ENCODE assay signal across 8 cellular contexts in genomic region chr5:1793966-1794895, GRCh38. TPM values are rescaled to one million over a fixed set of nuclear protein-coding genes. Genes with fewer than 3 reads are reported as not detected.
A peak's percentile ranks its signal among the peaks of the same experiment; 100 is the strongest.
DNase-seq lines count a peak whose midpoint lies in the region; ATAC-seq and TF ChIP-seq lines count a peak whose summit lies in the region.

No MANE protein-coding gene starts in this region.

- H3K9me3 ChIP-seq in body of pancreas: no peaks in the 10 kb centered on the region

- peak overlapping the region; percentile 20 for H3K4me3 Mint-ChIP-seq in natural killer cell treated with Interleukin-12 subunit alpha and Interleukin-12 subunit beta and Interleukin-15 and Interleukin-18, amount 100 ng/mL, for 72 hours

- peaks cover 0 to 2% of the 10 kb centered on the region in 2 donors for H3K36me3 ChIP-seq in body of pancreas (replicated peaks in 1 of 2; ENCODE audit: insufficient read depth in 1 of 2, low read depth in 2 of 2)

- DNase-seq in EH (ENCODE audit: low read depth) (peak; percentile 94), LHCN-M2 (ENCODE audit: low read depth) (peak; percentile 92), amniotic epithelial cell (ENCODE audit: low read depth) (peak; percentile 82), body of pancreas (no peak), NCI-H510A treated with DMSO at 0.1 percent for 48 hours (lab: John Stamatoyannopoulos, UW) (no peak)
- DNase-seq in natural killer cell treated with Interleukin-12 subunit alpha and Interleukin-12 subunit beta and Interleukin-15 and Interleukin-18, amount 100 ng/mL, for 72 hours (ENCODE audit: low spot score): peak; percentile 41
- DNase-seq in stimulated activated naive CD4-positive, alpha-beta T cell (lab: John Stamatoyannopoulos, UW): no peak

- peaks cover 18% of the 10 kb centered on the region for H3K4me1 ChIP-seq in body of pancreas

- no peaks in the 10 kb centered on the region for H3K27me3 Mint-ChIP-seq in natural killer cell treated with Interleukin-12 subunit alpha and Interleukin-12 subunit beta and Interleukin-15 and Interleukin-18, amount 100 ng/mL, for 72 hours

- peaks cover 4% of the 10 kb centered on the region for H3K9me3 Mint-ChIP-seq in natural killer cell treated with Interleukin-12 subunit alpha and Interleukin-12 subunit beta and Interleukin-15 and Interleukin-18, amount 100 ng/mL, for 72 hours

- no peak for TF ChIP-seq CTCF in body of pancreas (IDR thresholded peaks at IDR 0.05)

- no peaks in the 10 kb centered on the region for H3K27me3 ChIP-seq in body of pancreas

- intact Hi-C loops in body of pancreas (cut with DNase I): no loop called here

- no peaks in the 10 kb centered on the region for H3K36me3 Mint-ChIP-seq in natural killer cell treated with Interleukin-12 subunit alpha and Interleukin-12 subunit beta and Interleukin-15 and Interleukin-18, amount 100 ng/mL, for 72 hours

- ATAC-seq in natural killer cell treated with Interleukin-12 subunit alpha and Interleukin-12 subunit beta and Interleukin-15 and Interleukin-18, amount 100 ng/mL, for 72 hours: no peak
- ATAC-seq in body of pancreas (no peak), GM18858 (IDR thresholded peaks at IDR 0.05; ENCODE audit: unreplicated experiment) (no peak)

- no peak overlapping the region for H3K27ac ChIP-seq in body of pancreas

- WGBS in body of pancreas, 2 donors: 83 to 91% methylated on average over 27 to 33 of the region's 33 CpGs

- peak overlapping the region; percentile 23 to 93 for H3K27ac Mint-ChIP-seq in natural killer cell treated with Interleukin-12 subunit alpha and Interleukin-12 subunit beta and Interleukin-15 and Interleukin-18, amount 100 ng/mL, for 72 hours

- H3K4me3 ChIP-seq in body of pancreas: no peak overlapping the region

- H3K4me1 Mint-ChIP-seq in natural killer cell treated with Interleukin-12 subunit alpha and Interleukin-12 subunit beta and Interleukin-15 and Interleukin-18, amount 100 ng/mL, for 72 hours (ENCODE audit: low read depth in 2 of 2): peaks cover 24 to 30% of the 10 kb centered on the region in 2 donors

- TF ChIP-seq POLR2A in body of pancreas (IDR thresholded peaks at IDR 0.05): no peak

RNA-seq across cellular contexts. Expression of gene MRPL36, which starts 5.4 kb away (rescaled TPM):
- total RNA-seq in LHCN-M2 (2014; rRNA removed) (51.4 and 66.4 TPM in 2 replicates), body of pancreas (10 to 100 TPM in 1 of 2 donors, 1 to 10 TPM in 1; 4.9 to 16.3 TPM)
- 142 TPM for polyA plus RNA-seq in LHCN-M2 (2012)
- total RNA-seq in natural killer cell treated with Interleukin-12 subunit alpha and Interleukin-12 subunit beta and Interleukin-15 and Interleukin-18, amount 100 ng/mL, for 72 hours: 10 to 100 TPM; 45.3 to 62.7 TPM

RNA-seq across cellular contexts. Expression of gene NDUFS6, which starts 7.0 kb away (rescaled TPM):
- total RNA-seq in LHCN-M2 (2014; rRNA removed) (45.3 and 65.8 TPM in 2 replicates), body of pancreas (10 to 100 TPM; 12.5 to 41.9 TPM)
- 198 TPM for polyA plus RNA-seq in LHCN-M2 (2012)
- 10 to 100 TPM; 25.3 to 35.5 TPM for total RNA-seq in natural killer cell treated with Interleukin-12 subunit alpha and Interleukin-12 subunit beta and Interleukin-15 and Interleukin-18, amount 100 ng/mL, for 72 hours

Comparison
In these comparisons a context has a peak if more than half of its experiments do, and no peak if none do; other contexts are left out.
1. DNase-seq: peak in EH (single experiment), LHCN-M2 (single experiment), amniotic epithelial cell (single experiment) and natural killer cell treated with Interleukin-12 subunit alpha and Interleukin-12 subunit beta and Interleukin-15 and Interleukin-18, amount 100 ng/mL, for 72 hours (single experiment); none in body of pancreas (0 of 4), NCI-H510A treated with DMSO at 0.1 percent for 48 hours (single experiment) and stimulated activated naive CD4-positive, alpha-beta T cell (0 of 6).